ENCODE assay signal across 12 cellular contexts in genomic region chr18:7812431-7813063, GRCh38.
DNase-seq lines count a peak whose midpoint lies in the region; ATAC-seq and TF ChIP-seq lines count a peak whose summit lies in the region.
"Had no signal": no experiment of that assay in that cellular context is flagged by ENCODE, and none has a peak within 500 bp of the region (broad histone marks: within the 10 kb centered on the region; RNA-seq: fewer than 3 reads in every experiment).

No MANE protein-coding gene starts in this region.

- H3K36me3 Mint-ChIP-seq in naive thymus-derived CD8-positive, alpha-beta T cell: peaks cover 0 to 15% (median 2%) of the 10 kb centered on the region in 3 donors

- no peak overlapping the region for H3K27ac ChIP-seq in thoracic aorta

- H3K27me3 Mint-ChIP-seq in naive thymus-derived CD8-positive, alpha-beta T cell: no peaks in the 10 kb centered on the region
- H3K27me3 Mint-ChIP-seq: activated CD8-positive, alpha-beta T cell treated with anti-CD3 and anti-CD28 coated beads for 36 hours; natural killer cell treated with Interleukin-12 subunit alpha and Interleukin-12 subunit beta and Interleukin-15 and Interleukin-18, amount 100 ng/mL, for 72 hours had no signal

- in situ Hi-C loops in astrocyte of the cerebellum (cut with HindIII; ENCODE audit: low sequenced_read_pairs): no loop called here

- H3K4me3 ChIP-seq in astrocyte of the cerebellum (ENCODE audit: low read depth, low read length): no peak overlapping the region
- H3K4me3 ChIP-seq in thoracic aorta: no peak overlapping the region

- no peak overlapping the region for H3K4me3 Mint-ChIP-seq in naive thymus-derived CD8-positive, alpha-beta T cell
- H3K4me3 Mint-ChIP-seq: activated CD8-positive, alpha-beta T cell treated with anti-CD3 and anti-CD28 coated beads for 36 hours; natural killer cell treated with Interleukin-12 subunit alpha and Interleukin-12 subunit beta and Interleukin-15 and Interleukin-18, amount 100 ng/mL, for 72 hours had no signal

- peaks cover 5 to 24% of the 10 kb centered on the region in 2 donors for H3K4me1 ChIP-seq in thoracic aorta (ENCODE audit: control insufficient read depth in 1 of 2, low read depth in 2 of 2)

- peaks cover 3 to 27% (median 18%) of the 10 kb centered on the region in 9 donors for H3K9me3 Mint-ChIP-seq in naive thymus-derived CD8-positive, alpha-beta T cell

- POLR2A ChIA-PET in naive thymus-derived CD8-positive, alpha-beta T cell (lab: Charles Lee): no interaction called here

- H3K36me3 ChIP-seq in thoracic aorta: no peaks in the 10 kb centered on the region

- ATAC-seq in thoracic aorta (ENCODE audit: insufficient number of reproducible peaks, low FRiP score, low read depth): peak; percentile 82
- ATAC-seq in HG02870 (IDR thresholded peaks at IDR 0.05; ENCODE audit: unreplicated experiment): no peak
- ATAC-seq in GM21529 (IDR thresholded peaks at IDR 0.05; ENCODE audit: unreplicated experiment): no peak
- ATAC-seq in naive thymus-derived CD8-positive, alpha-beta T cell: no peak
- ATAC-seq: activated CD8-positive, alpha-beta T cell treated with anti-CD3 and anti-CD28 coated beads for 36 hours had no signal

- H3K9me3 ChIP-seq in thoracic aorta: peaks cover 12% of the 10 kb centered on the region

- TF ChIP-seq CTCF in astrocyte of the cerebellum (IDR thresholded peaks at IDR 0.05; ENCODE audit: low read depth, low read length, missing control alignments) (no peak), thoracic aorta (IDR thresholded peaks at IDR 0.05) (no peak)

- H3K27me3 ChIP-seq in thoracic aorta (replicated peaks; ENCODE audit: insufficient read depth): no peaks in the 10 kb centered on the region

- peaks cover 0 to 2% (median 0%) of the 10 kb centered on the region in 4 donors for H3K4me1 Mint-ChIP-seq in naive thymus-derived CD8-positive, alpha-beta T cell

- DNase-seq in HCEC 1CT: peak; percentile 72
- DNase-seq in astrocyte of the cerebellum (ENCODE audit: low read depth): peak; percentile 83
- peak; percentile 64 for DNase-seq in hepatic stellate cell (ENCODE audit: low spot score)
- DNase-seq in thoracic aorta (ENCODE audit: low spot score): no peak
- no peak for DNase-seq in naive thymus-derived CD8-positive, alpha-beta T cell
- DNase-seq: activated CD8-positive, alpha-beta T cell treated with anti-CD3 and anti-CD28 coated beads for 36 hours; amygdala; head of caudate nucleus; NCI-H446 had no signal

- H3K27ac Mint-ChIP-seq in naive thymus-derived CD8-positive, alpha-beta T cell: no peak overlapping the region
- H3K27ac Mint-ChIP-seq: activated CD8-positive, alpha-beta T cell treated with anti-CD3 and anti-CD28 coated beads for 36 hours; natural killer cell treated with Interleukin-12 subunit alpha and Interleukin-12 subunit beta and Interleukin-15 and Interleukin-18, amount 100 ng/mL, for 72 hours had no signal

Comparison
In these comparisons a context has a peak if more than half of its experiments do, and no peak if none do; other contexts are left out.
1. DNase-seq: peak in HCEC 1CT (single experiment), astrocyte of the cerebellum (single experiment) and hepatic stellate cell (single experiment); none in thoracic aorta (single experiment) and naive thymus-derived CD8-positive, alpha-beta T cell (0 of 10).